Comparison of ENCODE assay signal across 25 cellular contexts in genomic region chr3:7924228-7924627, GRCh38.
DNase-seq lines count a peak whose midpoint lies in the region; ATAC-seq and FAIRE-seq lines count a peak whose summit lies in the region.
"Had no signal": no experiment of that assay in that cellular context is flagged by ENCODE, and none has a peak within 500 bp of the region (broad histone marks: within the 10 kb centered on the region; RNA-seq: fewer than 3 reads in every experiment).

No MANE protein-coding gene starts in this region.

- H3K27me3 Mint-ChIP-seq in activated T-cell treated with anti-CD3 and anti-CD28 coated beads, Interleukin-2, amount 50 U/mL, for 4 hours (ENCODE audit: low read depth): no peaks in the 10 kb centered on the region
- H3K27me3 Mint-ChIP-seq: B cell; CD4-positive, CD25-positive, alpha-beta regulatory T cell had no signal

- peaks cover 13% of the 10 kb centered on the region for H3K4me1 Mint-ChIP-seq in activated T-cell treated with anti-CD3 and anti-CD28 coated beads, Interleukin-2, amount 50 U/mL, for 4 hours (ENCODE audit: low read depth)
- H3K4me1 Mint-ChIP-seq: B cell had no signal

- no peaks in the 10 kb centered on the region for H3K27me3 ChIP-seq in small intestine (ENCODE audit: control insufficient read depth in 2 of 2, insufficient read depth in 2 of 2, low read length in 2 of 2)
- H3K27me3 ChIP-seq: BLaER1 had no signal

- peak; percentile 72 for ATAC-seq in left colon
- ATAC-seq in HG03442 (IDR thresholded peaks at IDR 0.05; ENCODE audit: unreplicated experiment): no peak
- ATAC-seq in activated T-cell treated with anti-CD3 and anti-CD28 coated beads, Interleukin-2, amount 50 U/mL, for 4 hours: no peak
- ATAC-seq: CD8-positive, alpha-beta T cell had no signal

- no peaks in the 10 kb centered on the region for H3K4me1 ChIP-seq in small intestine (ENCODE audit: control insufficient read depth in 2 of 2, insufficient read depth in 1 of 2, low read depth in 1 of 2, low read length in 1 of 2)
- H3K4me1 ChIP-seq: BLaER1 had no signal

- no peak overlapping the region for H3K27ac ChIP-seq in small intestine (ENCODE audit: low read depth in 1 of 2, low read length in 1 of 2)
- H3K27ac ChIP-seq: 22Rv1, BLaER1, C4-2B, GM23248 had no signal

- no peaks in the 10 kb centered on the region for H3K36me3 Mint-ChIP-seq in activated T-cell treated with anti-CD3 and anti-CD28 coated beads, Interleukin-2, amount 50 U/mL, for 4 hours (ENCODE audit: insufficient read depth)
- H3K36me3 Mint-ChIP-seq: CD4-positive, CD25-positive, alpha-beta regulatory T cell; CD8-positive, alpha-beta T cell had no signal

- intact Hi-C loops in left colon (cut with DNase I, micrococcal nuclease): no loop called here

- H3K36me3 ChIP-seq in small intestine (ENCODE audit: control insufficient read depth in 2 of 2, insufficient read depth in 2 of 2, low read length in 2 of 2): no peaks in the 10 kb centered on the region
- H3K36me3 ChIP-seq: BLaER1 had no signal

- WGBS in small intestine, 3 donors: 14 to 50% (median 40%) methylated on average over 2 of the region's 2 CpGs

- H3K4me3 Mint-ChIP-seq in activated T-cell treated with anti-CD3 and anti-CD28 coated beads, Interleukin-2, amount 50 U/mL, for 4 hours: no peak overlapping the region
- H3K4me3 Mint-ChIP-seq: B cell; CD4-positive, CD25-positive, alpha-beta regulatory T cell; CD8-positive, alpha-beta T cell had no signal

- no peaks in the 10 kb centered on the region for H3K9me3 Mint-ChIP-seq in activated T-cell treated with anti-CD3 and anti-CD28 coated beads, Interleukin-2, amount 50 U/mL, for 4 hours
- H3K9me3 Mint-ChIP-seq: CD8-positive, alpha-beta T cell had no signal

- H3K9me3 ChIP-seq in small intestine (ENCODE audit: control insufficient read depth, low read depth): no peaks in the 10 kb centered on the region
- H3K9me3 ChIP-seq: BLaER1 had no signal

- H3K4me3 ChIP-seq in small intestine (ENCODE audit: low read depth in 1 of 2, low read length in 2 of 2): no peak overlapping the region
- H3K4me3 ChIP-seq: BLaER1, GM23248 had no signal

- DNase-seq in NCI-H1417 (lab: John Stamatoyannopoulos, UW) (peak in 2 of 3 experiments; percentile 1 to 8), NCI-H1417 treated with DMSO at 0.1 percent for 48 hours (lab: John Stamatoyannopoulos, UW) (no peak), NCI-H69 (lab: John Stamatoyannopoulos, UW) (peak; percentile 43), left colon (no peak), small intestine (peak; percentile 32), NCI-H82 treated with DMSO at 0.1 percent for 48 hours (lab: John Stamatoyannopoulos, UW; ENCODE audit: unreplicated experiment) (no peak)
- DNase-seq in activated T-cell treated with anti-CD3 and anti-CD28 coated beads, Interleukin-2, amount 50 U/mL, for 4 hours: no peak
- DNase-seq: CD4-positive, CD25-positive, alpha-beta regulatory T cell; CD8-positive, alpha-beta T cell; DMS 273 treated with DMSO at 0.1 percent for 48 hours; DND-41; GM23248; H7; HCEC 1CT had no signal

- peak; percentile 39 for FAIRE-seq in small intestine (lab: Jason Lieb, UNC)
- FAIRE-seq: A204.1, D721Med, G401.6, GM12892, GM19239, H1 had no signal

Comparison
In these comparisons a context has a peak if more than half of its experiments do, and no peak if none do; other contexts are left out.
1. DNase-seq: peak in NCI-H1417 (2 of 3), NCI-H69 (single experiment) and small intestine (single experiment); none in NCI-H1417 treated with DMSO at 0.1 percent for 48 hours (single experiment), left colon (0 of 2), activated T-cell treated with anti-CD3 and anti-CD28 coated beads, Interleukin-2, amount 50 U/mL, for 4 hours (single experiment) and NCI-H82 treated with DMSO at 0.1 percent for 48 hours (single experiment).